In the genomic region with DNA sequence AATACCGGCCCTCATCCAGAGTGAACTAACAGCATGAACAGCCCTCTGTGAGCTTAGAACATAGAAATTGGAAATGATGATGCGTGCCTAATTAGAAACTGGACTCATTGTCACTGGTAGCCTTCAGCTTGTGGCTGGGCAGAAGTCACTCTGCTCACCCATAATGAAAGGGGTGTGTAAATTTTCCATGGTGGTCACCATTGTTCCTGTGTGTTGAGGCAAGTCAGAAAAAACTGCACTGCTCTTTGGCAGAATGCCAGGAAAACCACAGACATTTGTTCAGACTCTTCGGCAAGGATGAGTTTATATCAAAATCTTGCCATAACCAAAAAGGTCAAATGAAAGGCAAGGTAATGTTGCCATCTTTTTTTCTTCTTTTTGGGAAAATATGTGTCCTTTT, we compare ENCODE assay signal across 19 cellular contexts.
DNase-seq lines count a peak whose midpoint lies in the region; ATAC-seq and TF ChIP-seq lines count a peak whose summit lies in the region.
"Had no signal": no experiment of that assay in that cellular context is flagged by ENCODE, and none has a peak within 500 bp of the region (broad histone marks: within the 10 kb centered on the region; RNA-seq: fewer than 3 reads in every experiment).

No MANE protein-coding gene starts in this region.

- H3K4me3 Mint-ChIP-seq in endodermal cell: no peak overlapping the region
- H3K4me3 Mint-ChIP-seq: stimulated activated naive B cell treated with anti-CD40 and anti-IgM and Interleukin-4, amounts not matched to agents 10 μg/mL and 1 μg/mL and 100 μg/mL, for 72 hours had no signal

- H3K4me2 ChIP-seq in BLaER1 treated with 17β-estradiol and CSF1 and Interleukin-3, amounts not matched to agents 10 nM and 100 nM: peak overlapping the region in 10 of 11 experiments; percentile 3 to 49 (median 31); a peak in 17 of 22 replicates
- H3K4me2 ChIP-seq: SK-N-SH had no signal

- DNase-seq in GM12865 (ENCODE audit: low read depth) (peak; percentile 6), NCI-H748 treated with DMSO at 0.1 percent for 48 hours (lab: John Stamatoyannopoulos, UW) (peak; percentile 9), endodermal cell (no peak)
- DNase-seq: H7; IMR-90; left ventricle myocardium superior; NCI-H1092; NCI-H524; occipital lobe; right cardiac atrium; SK-N-SH; stimulated activated naive B cell treated with anti-CD40 and anti-IgM and Interleukin-4, amounts not matched to agents 10 μg/mL and 1 μg/mL and 100 μg/mL, for 72 hours; T1000 had no signal

- H3K9ac ChIP-seq in BLaER1 treated with 17β-estradiol and CSF1 and Interleukin-3, amounts not matched to agents 10 nM and 100 nM: no peak overlapping the region
- H3K9ac ChIP-seq in endodermal cell (ENCODE audit: extremely low read depth, low read length, poor library complexity, severe bottlenecking): no peak overlapping the region
- H3K9ac ChIP-seq: SK-N-SH had no signal

- no peak overlapping the region for H3K4me3 ChIP-seq in BLaER1 treated with 17β-estradiol and CSF1 and Interleukin-3, amounts not matched to agents 10 nM and 100 nM
- no peak overlapping the region for H3K4me3 ChIP-seq in GM12865 (ENCODE audit: low read depth, low read length)
- H3K4me3 ChIP-seq in endodermal cell (ENCODE audit: low read length): no peak overlapping the region

- no peaks in the 10 kb centered on the region for H3K27me3 ChIP-seq in BLaER1 treated with 17β-estradiol and CSF1 and Interleukin-3, amounts not matched to agents 10 nM and 100 nM
- H3K27me3 ChIP-seq in endodermal cell (ENCODE audit: control insufficient read depth, insufficient read depth, low read length, poor library complexity, severe bottlenecking): no peaks in the 10 kb centered on the region

- no peaks in the 10 kb centered on the region for H4K20me1 ChIP-seq in BLaER1 treated with 17β-estradiol and CSF1 and Interleukin-3, amounts not matched to agents 10 nM and 100 nM

- 85% methylated on average over 3 of the region's 3 CpGs; no CpG with 5 or more reads in 1 of the 2 experiments for WGBS in endodermal cell (ENCODE audit: insufficient coverage in 1 of 2, insufficient read length in 1 of 2), 2 experiments

- no peaks in the 10 kb centered on the region for H3K9me3 Mint-ChIP-seq in endodermal cell

- ATAC-seq in GM21576 (IDR thresholded peaks at IDR 0.05; ENCODE audit: unreplicated experiment) (no peak), GM21367 (IDR thresholded peaks at IDR 0.05; ENCODE audit: unreplicated experiment) (no peak), HG03442 (IDR thresholded peaks at IDR 0.05; ENCODE audit: unreplicated experiment) (no peak), HG03280 (IDR thresholded peaks at IDR 0.05; ENCODE audit: unreplicated experiment) (no peak)
- ATAC-seq: left ventricle myocardium superior; Panc1; right cardiac atrium; stimulated activated naive B cell treated with anti-CD40 and anti-IgM and Interleukin-4, amounts not matched to agents 10 μg/mL and 1 μg/mL and 100 μg/mL, for 72 hours had no signal

- H3K36me3 Mint-ChIP-seq in endodermal cell (ENCODE audit: low read depth): no peaks in the 10 kb centered on the region
- H3K36me3 Mint-ChIP-seq: stimulated activated naive B cell treated with anti-CD40 and anti-IgM and Interleukin-4, amounts not matched to agents 10 μg/mL and 1 μg/mL and 100 μg/mL, for 72 hours had no signal

- no peaks in the 10 kb centered on the region for H3K9me3 ChIP-seq in BLaER1 treated with 17β-estradiol and CSF1 and Interleukin-3, amounts not matched to agents 10 nM and 100 nM (replicated peaks in 1 of 11)
- H3K9me3 ChIP-seq in endodermal cell (ENCODE audit: control insufficient read depth, low read length): peaks cover 9% of the 10 kb centered on the region

- H3K27ac Mint-ChIP-seq in endodermal cell: no peak overlapping the region
- H3K27ac Mint-ChIP-seq: stimulated activated naive B cell treated with anti-CD40 and anti-IgM and Interleukin-4, amounts not matched to agents 10 μg/mL and 1 μg/mL and 100 μg/mL, for 72 hours had no signal

- peaks cover 6 to 16% (median 14%) of the 10 kb centered on the region in 10 experiments; a peak in 19 of 20 replicates for H3K4me1 ChIP-seq in BLaER1 treated with 17β-estradiol and CSF1 and Interleukin-3, amounts not matched to agents 10 nM and 100 nM
- peaks cover 2% of the 10 kb centered on the region for H3K4me1 ChIP-seq in endodermal cell (ENCODE audit: control insufficient read depth, insufficient read depth, low read length)

- no peaks in the 10 kb centered on the region for H3K27me3 Mint-ChIP-seq in endodermal cell (ENCODE audit: insufficient read depth)
- H3K27me3 Mint-ChIP-seq: stimulated activated naive B cell treated with anti-CD40 and anti-IgM and Interleukin-4, amounts not matched to agents 10 μg/mL and 1 μg/mL and 100 μg/mL, for 72 hours had no signal

- H3K36me3 ChIP-seq in BLaER1 treated with 17β-estradiol and CSF1 and Interleukin-3, amounts not matched to agents 10 nM and 100 nM: no peaks in the 10 kb centered on the region
- H3K36me3 ChIP-seq in endodermal cell (ENCODE audit: control insufficient read depth, insufficient read depth, low read length): no peaks in the 10 kb centered on the region

- TF ChIP-seq CTCF in GM12865 (IDR thresholded peaks at IDR 0.05; ENCODE audit: insufficient read depth, low read depth, low read length, missing control alignments) (no peak), endodermal cell (conservative IDR thresholded peaks at IDR 0.05) (no peak)

- H3K4me1 Mint-ChIP-seq in endodermal cell: no peaks in the 10 kb centered on the region
- H3K4me1 Mint-ChIP-seq: stimulated activated naive B cell treated with anti-CD40 and anti-IgM and Interleukin-4, amounts not matched to agents 10 μg/mL and 1 μg/mL and 100 μg/mL, for 72 hours had no signal

- 0 out of 22 replicates have a peak overlapping the region, but pooled peaks of 1 of the 11 experiments have one; percentile 3 for H3K27ac ChIP-seq in BLaER1 treated with 17β-estradiol and CSF1 and Interleukin-3, amounts not matched to agents 10 nM and 100 nM
- H3K27ac ChIP-seq in endodermal cell (ENCODE audit: low read depth, low read length): peak overlapping the region; percentile 57
